ENCODE assay signal across 8 cellular contexts in genomic region chr4:2040391-2041233, GRCh38. TPM values are rescaled to one million over a fixed set of nuclear protein-coding genes. Genes with fewer than 3 reads are reported as not detected.
DNase-seq lines count a peak whose midpoint lies in the region; ATAC-seq and TF ChIP-seq lines count a peak whose summit lies in the region.

No MANE protein-coding gene starts in this region.

- peak overlapping the region; percentile 50 for H3K4me3 Mint-ChIP-seq in T-helper 1 cell treated with Interleukin-12 subunit alpha and Interleukin-12 subunit beta and Interleukin-4 antibody, amounts not matched to agents 30 μg/mL and 1 μg/mL, for 36 hours
- H3K4me3 Mint-ChIP-seq in activated CD8-positive, alpha-beta T cell treated with anti-CD3 and anti-CD28 coated beads for 36 hours = peak overlapping the region; percentile 30
- H3K4me3 Mint-ChIP-seq in stimulated activated effector memory CD8-positive, alpha-beta T cell treated with anti-CD3 and anti-CD28 coated beads, Interleukin-12 subunit alpha, Interleukin-12 subunit beta, amount 100 ng/mL, for 72 hours = peak overlapping the region; percentile 78

- no peak for TF ChIP-seq CTCF in activated CD8-positive, alpha-beta T cell treated with anti-CD3 and anti-CD28 coated beads for 36 hours (IDR thresholded peaks at IDR 0.05)

- no peak for ATAC-seq in activated CD8-positive, alpha-beta T cell treated with anti-CD3 and anti-CD28 coated beads for 36 hours
- no peak for ATAC-seq in stimulated activated effector memory CD8-positive, alpha-beta T cell treated with anti-CD3 and anti-CD28 coated beads, Interleukin-12 subunit alpha, Interleukin-12 subunit beta, amount 100 ng/mL, for 72 hours

- no peaks in the 10 kb centered on the region for H3K36me3 Mint-ChIP-seq in T-helper 1 cell treated with Interleukin-12 subunit alpha and Interleukin-12 subunit beta and Interleukin-4 antibody, amounts not matched to agents 30 μg/mL and 1 μg/mL, for 36 hours (ENCODE audit: low read depth)
- no peaks in the 10 kb centered on the region for H3K36me3 Mint-ChIP-seq in activated CD8-positive, alpha-beta T cell treated with anti-CD3 and anti-CD28 coated beads for 36 hours (ENCODE audit: low read depth)
- H3K36me3 Mint-ChIP-seq in stimulated activated effector memory CD8-positive, alpha-beta T cell treated with anti-CD3 and anti-CD28 coated beads, Interleukin-12 subunit alpha, Interleukin-12 subunit beta, amount 100 ng/mL, for 72 hours = no peaks in the 10 kb centered on the region

- intact Hi-C loops in activated CD8-positive, alpha-beta T cell treated with anti-CD3 and anti-CD28 coated beads for 36 hours (cut with micrococcal nuclease) = no loop called here

- no peak overlapping the region for H3K27ac ChIP-seq in iPS-18a (ENCODE audit: low read length)

- POLR2A ChIA-PET in activated CD8-positive, alpha-beta T cell treated with anti-CD3 and anti-CD28 coated beads for 36 hours (lab: Charles Lee) = interaction anchor here (1.1 kb wide), 1 partner anchor 170 kb away, joined by 3 read pairs; the partner anchor contains the start of gene NSD2

- DNase-seq in T-helper 1 cell (no peak), amygdala (lab: John Stamatoyannopoulos, UW) (no peak), COLO668 (lab: John Stamatoyannopoulos, UW; ENCODE audit: unreplicated experiment) (no peak), NCI-H2107 (lab: John Stamatoyannopoulos, UW) (no peak)
- DNase-seq in activated CD8-positive, alpha-beta T cell treated with anti-CD3 and anti-CD28 coated beads for 36 hours = no peak
- no peak for DNase-seq in stimulated activated effector memory CD8-positive, alpha-beta T cell treated with anti-CD3 and anti-CD28 coated beads, Interleukin-12 subunit alpha, Interleukin-12 subunit beta, amount 100 ng/mL, for 72 hours (ENCODE audit: low spot score in 2 of 2)

- CTCF ChIA-PET in activated CD8-positive, alpha-beta T cell treated with anti-CD3 and anti-CD28 coated beads for 36 hours (lab: Charles Lee) = interaction anchor here (1.2 kb wide), 1 partner anchor 31 kb away, joined by 3 read pairs; no protein-coding TSS in a partner anchor

- no peak overlapping the region for H3K27ac Mint-ChIP-seq in T-helper 1 cell treated with Interleukin-12 subunit alpha and Interleukin-12 subunit beta and Interleukin-4 antibody, amounts not matched to agents 30 μg/mL and 1 μg/mL, for 36 hours
- no peak overlapping the region for H3K27ac Mint-ChIP-seq in activated CD8-positive, alpha-beta T cell treated with anti-CD3 and anti-CD28 coated beads for 36 hours
- H3K27ac Mint-ChIP-seq in stimulated activated effector memory CD8-positive, alpha-beta T cell treated with anti-CD3 and anti-CD28 coated beads, Interleukin-12 subunit alpha, Interleukin-12 subunit beta, amount 100 ng/mL, for 72 hours = no peak overlapping the region

- H3K9me3 Mint-ChIP-seq in T-helper 1 cell treated with Interleukin-12 subunit alpha and Interleukin-12 subunit beta and Interleukin-4 antibody, amounts not matched to agents 30 μg/mL and 1 μg/mL, for 36 hours = no peaks in the 10 kb centered on the region
- no peaks in the 10 kb centered on the region for H3K9me3 Mint-ChIP-seq in activated CD8-positive, alpha-beta T cell treated with anti-CD3 and anti-CD28 coated beads for 36 hours
- no peaks in the 10 kb centered on the region for H3K9me3 Mint-ChIP-seq in stimulated activated effector memory CD8-positive, alpha-beta T cell treated with anti-CD3 and anti-CD28 coated beads, Interleukin-12 subunit alpha, Interleukin-12 subunit beta, amount 100 ng/mL, for 72 hours

- no peaks in the 10 kb centered on the region for H3K36me3 ChIP-seq in iPS-18a (ENCODE audit: control insufficient read depth, low read depth, low read length)

- H3K27me3 ChIP-seq in iPS-18a (ENCODE audit: control insufficient read depth, insufficient read depth, low read length) = peaks cover 59% of the 10 kb centered on the region

- peaks cover 37% of the 10 kb centered on the region for H3K27me3 Mint-ChIP-seq in T-helper 1 cell treated with Interleukin-12 subunit alpha and Interleukin-12 subunit beta and Interleukin-4 antibody, amounts not matched to agents 30 μg/mL and 1 μg/mL, for 36 hours (ENCODE audit: low read depth)
- peaks cover 26% of the 10 kb centered on the region for H3K27me3 Mint-ChIP-seq in activated CD8-positive, alpha-beta T cell treated with anti-CD3 and anti-CD28 coated beads for 36 hours

- no peak overlapping the region for H3K9ac ChIP-seq in iPS-18a (ENCODE audit: low read length)

- H3K4me1 ChIP-seq in iPS-18a (ENCODE audit: control insufficient read depth, low read depth, low read length) = no peaks in the 10 kb centered on the region

- H3K4me3 ChIP-seq in iPS-18a (ENCODE audit: low read length) = peak overlapping the region; percentile 61

- no peaks in the 10 kb centered on the region for H3K9me3 ChIP-seq in iPS-18a (ENCODE audit: control insufficient read depth, low read depth, low read length)

- peaks cover 4% of the 10 kb centered on the region for H3K4me1 Mint-ChIP-seq in T-helper 1 cell treated with Interleukin-12 subunit alpha and Interleukin-12 subunit beta and Interleukin-4 antibody, amounts not matched to agents 30 μg/mL and 1 μg/mL, for 36 hours (ENCODE audit: low read depth)
- no peaks in the 10 kb centered on the region for H3K4me1 Mint-ChIP-seq in activated CD8-positive, alpha-beta T cell treated with anti-CD3 and anti-CD28 coated beads for 36 hours (ENCODE audit: low read depth)
- no peaks in the 10 kb centered on the region for H3K4me1 Mint-ChIP-seq in stimulated activated effector memory CD8-positive, alpha-beta T cell treated with anti-CD3 and anti-CD28 coated beads, Interleukin-12 subunit alpha, Interleukin-12 subunit beta, amount 100 ng/mL, for 72 hours

RNA-seq across cellular contexts. Expression of gene NAT8L, which starts 18.5 kb away (rescaled TPM):
- total RNA-seq in activated CD8-positive, alpha-beta T cell treated with anti-CD3 and anti-CD28 coated beads for 36 hours = 1 to 10 TPM; 1.0 to 1.1 TPM

RNA-seq across cellular contexts. Expression of gene NELFA, which starts 31.8 kb away (rescaled TPM):
- total RNA-seq in activated CD8-positive, alpha-beta T cell treated with anti-CD3 and anti-CD28 coated beads for 36 hours = 10 to 100 TPM; 43.9 to 46.3 TPM
